In genomic region chr12:67459578-67459977, GRCh38 we compare ENCODE assay signal across 25 cellular contexts.
"Had no signal": no experiment of that assay in that cellular context is flagged by ENCODE, and none has a peak within 500 bp of the region (broad histone marks: within the 10 kb centered on the region; RNA-seq: fewer than 3 reads in every experiment).

No MANE protein-coding gene starts in this region.

- ATAC-seq: effector memory CD8-positive, alpha-beta T cell; esophagus mucosa; gastroesophageal sphincter; heart left ventricle; left lung; left ventricle myocardium superior; lower lobe of right lung; mucosa of descending colon had no signal

- H3K4me1 ChIP-seq: colonic mucosa had no signal

- H3K4me3 ChIP-seq: colonic mucosa, esophagus squamous epithelium, gastroesophageal sphincter, heart left ventricle, hepatocyte, left lung, lower lobe of right lung, mucosa of descending colon had no signal

- H3K27ac ChIP-seq: colonic mucosa, epithelial cell of prostate, esophagus squamous epithelium, gastroesophageal sphincter, heart left ventricle, hepatocyte, left lung, lower lobe of right lung had no signal

- H3K27me3 ChIP-seq: colonic mucosa, esophagus squamous epithelium, gastroesophageal sphincter, heart left ventricle, hepatocyte, left lung had no signal

- DNase-seq: colonic mucosa; cortex of kidney; effector CD8-positive, alpha-beta T cell; effector memory CD8-positive, alpha-beta T cell; endodermal cell; erythroblast; esophagus squamous epithelium; foreskin fibroblast; foreskin melanocyte; heart left ventricle; hypothalamus; immature natural killer cell; islet precursor cell; kidney; kidney glomerular epithelial cell; left lung; left ventricle myocardium superior; lower lobe of right lung; mesenchymal stem cell; mucosa of descending colon had no signal

- FAIRE-seq: endometrium had no signal

- H3K9me3 ChIP-seq: colonic mucosa, esophagus squamous epithelium, gastroesophageal sphincter, heart left ventricle, left lung, lower lobe of right lung, mucosa of descending colon had no signal

- H3K36me3 ChIP-seq: colonic mucosa, esophagus squamous epithelium, gastroesophageal sphincter, heart left ventricle, left lung, lower lobe of right lung had no signal
